Comparison of ENCODE assay signal across 39 cellular contexts in the genomic region with DNA sequence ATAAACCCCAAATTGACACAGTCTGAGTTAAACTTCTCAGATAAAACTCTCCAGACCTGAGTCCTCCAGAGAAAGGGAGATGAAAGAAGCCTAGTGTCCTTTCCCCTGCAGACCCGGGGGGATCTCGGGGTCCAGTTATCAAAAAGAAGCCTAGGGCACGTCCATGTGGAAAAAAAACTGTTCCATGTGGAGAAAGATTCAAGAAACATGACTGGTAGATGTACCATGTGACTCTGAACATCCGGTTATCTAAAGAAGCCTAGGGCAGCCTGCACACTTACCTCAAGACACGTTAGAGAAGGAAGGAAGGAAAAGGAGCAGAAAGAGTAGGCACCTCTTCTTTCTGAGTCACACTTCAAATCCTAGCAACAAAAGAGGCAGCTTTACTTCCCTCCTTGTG.
"Had no signal": no experiment of that assay in that cellular context is flagged by ENCODE, and none has a peak within 500 bp of the region (broad histone marks: within the 10 kb centered on the region; RNA-seq: fewer than 3 reads in every experiment).

No MANE protein-coding gene starts in this region.

- H3K4me1 ChIP-seq: adrenal gland, ascending aorta, breast epithelium had no signal

- H3K27me3 Mint-ChIP-seq: activated naive CD8-positive, alpha-beta T cell; brain; central memory CD8-positive, alpha-beta T cell had no signal

- DNase-seq: activated effector memory CD4-positive, alpha-beta T cell treated with anti-CD3 and anti-CD28 coated beads, Interleukin-2, amount 50 U/mL, for 16 hours; activated effector memory CD4-positive, alpha-beta T cell treated with Interleukin-2 at 50 U/mL for 16 hours; activated gamma-delta T cell; activated gamma-delta T cell treated with Interleukin-2 at 50 U/mL for 16 hours; activated naive CD4-positive, alpha-beta T cell; activated naive CD4-positive, alpha-beta T cell treated with anti-CD3 and anti-CD28 coated beads for 36 hours; activated naive CD4-positive, alpha-beta T cell treated with anti-CD3 and anti-CD28 coated beads, Interleukin-2, amount 10 ng/mL, durations not matched to agents 7 days and 5 days; activated naive CD4-positive, alpha-beta T cell treated with anti-CD3 and anti-CD28 coated beads, Interleukin-2, amount 50 U/mL, for 16 hours; activated naive CD4-positive, alpha-beta T cell treated with Interleukin-2 at 50 U/mL for 16 hours; activated naive CD8-positive, alpha-beta T cell treated with anti-CD3 and anti-CD28 coated beads, Interleukin-2, amount 10 ng/mL, durations not matched to agents 7 days and 5 days; activated naive CD8-positive, alpha-beta T cell treated with anti-CD3 and anti-CD28 coated beads, Interleukin-2, amount 50 U/mL, for 24 hours; activated T-cell treated with anti-CD3 and anti-CD28 coated beads, Interleukin-2, amount 50 U/mL, for 1 hour; activated T-cell treated with anti-CD3 and anti-CD28 coated beads, Interleukin-2, amount 50 U/mL, for 24 hours; activated T-cell treated with anti-CD3 and anti-CD28 coated beads, Interleukin-2, amount 50 U/mL, for 4 hours; activated T-cell treated with anti-CD3 and anti-CD28 coated beads, Interleukin-2, amount 50 U/mL, for 48 hours; activated T-cell treated with anti-CD3 and anti-CD28 coated beads, Interleukin-2, amount 50 U/mL, for 72 hours; adrenal gland; amniotic stem cell; amygdala; anterior cingulate cortex; aorta; body of pancreas; brain microvascular endothelial cell; caudate nucleus; central memory CD4-positive, alpha-beta T cell; cerebellar nuclear complex had no signal

- H3K9me3 ChIP-seq: adrenal gland, ascending aorta, body of pancreas, breast epithelium had no signal

- H3K4me1 Mint-ChIP-seq: activated naive CD4-positive, alpha-beta T cell treated with anti-CD3 and anti-CD28 coated beads, Interleukin-2, amount 10 ng/mL, durations not matched to agents 7 days and 5 days; activated naive CD4-positive, alpha-beta T cell treated with anti-CD3 and anti-CD28 coated beads, Interleukin-2, amount 50 U/mL, for 24 hours; activated naive CD8-positive, alpha-beta T cell treated with anti-CD3 and anti-CD28 coated beads, Interleukin-2, amount 10 ng/mL, durations not matched to agents 7 days and 5 days; activated naive CD8-positive, alpha-beta T cell treated with anti-CD3 and anti-CD28 coated beads, Interleukin-2, amount 50 U/mL, for 24 hours; activated T-helper 17 cell treated with anti-CD3 and anti-CD28 coated beads, Interleukin-2, amount 50 U/mL, for 72 hours had no signal

- FAIRE-seq: astrocyte, bronchial epithelial cell had no signal

- ATAC-seq: activated naive CD4-positive, alpha-beta T cell treated with anti-CD3 and anti-CD28 coated beads, Interleukin-2, amount 50 U/mL, for 72 hours; activated naive CD8-positive, alpha-beta T cell treated with anti-CD3 and anti-CD28 coated beads, Interleukin-2, amount 50 U/mL, for 24 hours; activated T-cell treated with anti-CD3 and anti-CD28 coated beads, Interleukin-2, amount 50 U/mL, for 4 hours; activated T-cell treated with anti-CD3 and anti-CD28 coated beads, Interleukin-2, amount 50 U/mL, for 72 hours; activated T-helper 17 cell treated with anti-CD3 and anti-CD28 coated beads, Interleukin-2, amount 50 U/mL, for 72 hours; body of pancreas had no signal

- H3K27ac Mint-ChIP-seq: activated naive CD4-positive, alpha-beta T cell treated with anti-CD3 and anti-CD28 coated beads for 36 hours; activated naive CD4-positive, alpha-beta T cell treated with anti-CD3 and anti-CD28 coated beads, Interleukin-2, amount 10 ng/mL, durations not matched to agents 7 days and 5 days; activated naive CD4-positive, alpha-beta T cell treated with anti-CD3 and anti-CD28 coated beads, Interleukin-2, amount 50 U/mL, for 24 hours; activated naive CD4-positive, alpha-beta T cell treated with anti-CD3 and anti-CD28 coated beads, Interleukin-2, amount 50 U/mL, for 72 hours; activated naive CD8-positive, alpha-beta T cell; activated naive CD8-positive, alpha-beta T cell treated with anti-CD3 and anti-CD28 coated beads, Interleukin-2, amount 10 ng/mL, durations not matched to agents 7 days and 5 days; activated naive CD8-positive, alpha-beta T cell treated with anti-CD3 and anti-CD28 coated beads, Interleukin-2, amount 50 U/mL, for 24 hours; activated T-cell treated with anti-CD3 and anti-CD28 coated beads, Interleukin-2, amount 50 U/mL, for 24 hours; activated T-cell treated with anti-CD3 and anti-CD28 coated beads, Interleukin-2, amount 50 U/mL, for 72 hours; activated T-helper 1 cell treated with anti-CD3 and anti-CD28 coated beads, Interleukin-12 subunit alpha, Interleukin-12 subunit beta, Interleukin-2, Interleukin-4 antibody, amounts not matched to agents 30 ng/mL and 10 ng/mL and 1 ng/mL, durations not matched to agents 14 hours and 24 hours and 36 hours; activated T-helper 17 cell treated with anti-CD3 and anti-CD28 coated beads, Interleukin-2, amount 50 U/mL, for 72 hours; activated T-helper 2 cell treated with anti-CD3 and anti-CD28 coated beads, Interferon-gamma antibody, Interleukin-2, Interleukin-4, amounts not matched to agents 10 μg/mL and 5 μg/mL and 100 μg/mL, durations not matched to agents 14 hours and 24 hours and 36 hours; brain had no signal

- H3K4me3 Mint-ChIP-seq: activated naive CD4-positive, alpha-beta T cell treated with anti-CD3 and anti-CD28 coated beads for 36 hours; activated naive CD4-positive, alpha-beta T cell treated with anti-CD3 and anti-CD28 coated beads, Interleukin-2, amount 10 ng/mL, durations not matched to agents 7 days and 5 days; activated naive CD4-positive, alpha-beta T cell treated with anti-CD3 and anti-CD28 coated beads, Interleukin-2, amount 50 U/mL, for 24 hours; activated naive CD8-positive, alpha-beta T cell; activated naive CD8-positive, alpha-beta T cell treated with anti-CD3 and anti-CD28 coated beads, Interleukin-2, amount 10 ng/mL, durations not matched to agents 7 days and 5 days; activated naive CD8-positive, alpha-beta T cell treated with anti-CD3 and anti-CD28 coated beads, Interleukin-2, amount 50 U/mL, for 24 hours; activated T-cell treated with anti-CD3 and anti-CD28 coated beads, Interleukin-2, amount 50 U/mL, for 24 hours; activated T-cell treated with anti-CD3 and anti-CD28 coated beads, Interleukin-2, amount 50 U/mL, for 4 hours; activated T-cell treated with anti-CD3 and anti-CD28 coated beads, Interleukin-2, amount 50 U/mL, for 72 hours; activated T-helper 1 cell treated with anti-CD3 and anti-CD28 coated beads, Interleukin-12 subunit alpha, Interleukin-12 subunit beta, Interleukin-2, Interleukin-4 antibody, amounts not matched to agents 30 ng/mL and 10 ng/mL and 1 ng/mL, durations not matched to agents 14 hours and 24 hours and 36 hours; activated T-helper 17 cell treated with anti-CD3 and anti-CD28 coated beads, Interleukin-2, amount 50 U/mL, for 72 hours; brain; central memory CD8-positive, alpha-beta T cell had no signal

- H3K9me3 Mint-ChIP-seq: activated naive CD4-positive, alpha-beta T cell treated with anti-CD3 and anti-CD28 coated beads for 36 hours; activated naive CD4-positive, alpha-beta T cell treated with anti-CD3 and anti-CD28 coated beads, Interleukin-2, amount 10 ng/mL, durations not matched to agents 7 days and 5 days; activated naive CD4-positive, alpha-beta T cell treated with anti-CD3 and anti-CD28 coated beads, Interleukin-2, amount 50 U/mL, for 24 hours; activated naive CD4-positive, alpha-beta T cell treated with anti-CD3 and anti-CD28 coated beads, Interleukin-2, amount 50 U/mL, for 72 hours; activated naive CD8-positive, alpha-beta T cell treated with anti-CD3 and anti-CD28 coated beads, Interleukin-2, amount 10 ng/mL, durations not matched to agents 7 days and 5 days; activated naive CD8-positive, alpha-beta T cell treated with anti-CD3 and anti-CD28 coated beads, Interleukin-2, amount 50 U/mL, for 24 hours; activated T-cell treated with anti-CD3 and anti-CD28 coated beads, Interleukin-2, amount 50 U/mL, for 24 hours; activated T-cell treated with anti-CD3 and anti-CD28 coated beads, Interleukin-2, amount 50 U/mL, for 4 hours; activated T-cell treated with anti-CD3 and anti-CD28 coated beads, Interleukin-2, amount 50 U/mL, for 72 hours; activated T-helper 17 cell treated with anti-CD3 and anti-CD28 coated beads, Interleukin-2, amount 50 U/mL, for 72 hours; activated T-helper 2 cell treated with anti-CD3 and anti-CD28 coated beads, Interferon-gamma antibody, Interleukin-2, Interleukin-4, amounts not matched to agents 10 μg/mL and 5 μg/mL and 100 μg/mL, durations not matched to agents 14 hours and 24 hours and 36 hours; central memory CD8-positive, alpha-beta T cell had no signal

- H3K27me3 ChIP-seq: adrenal gland, ascending aorta, body of pancreas, brain microvascular endothelial cell, breast epithelium, cardiac muscle cell had no signal

- H3K36me3 ChIP-seq: adrenal gland, ascending aorta, brain microvascular endothelial cell, breast epithelium, cardiac muscle cell had no signal

- H3K4me3 ChIP-seq: adrenal gland, ascending aorta, body of pancreas, breast epithelium, cardiac muscle cell had no signal

- H3K36me3 Mint-ChIP-seq: activated naive CD4-positive, alpha-beta T cell treated with anti-CD3 and anti-CD28 coated beads, Interleukin-2, amount 10 ng/mL, durations not matched to agents 7 days and 5 days; activated naive CD4-positive, alpha-beta T cell treated with anti-CD3 and anti-CD28 coated beads, Interleukin-2, amount 50 U/mL, for 24 hours; activated naive CD4-positive, alpha-beta T cell treated with anti-CD3 and anti-CD28 coated beads, Interleukin-2, amount 50 U/mL, for 72 hours; activated naive CD8-positive, alpha-beta T cell; activated naive CD8-positive, alpha-beta T cell treated with anti-CD3 and anti-CD28 coated beads, Interleukin-2, amount 10 ng/mL, durations not matched to agents 7 days and 5 days; brain had no signal

- H3K27ac ChIP-seq: adrenal gland, ascending aorta, body of pancreas, brain microvascular endothelial cell, breast epithelium, cardiac muscle cell had no signal
